In genomic region chr3:181824961-181825360, GRCh38 we compare ENCODE assay signal across 19 cellular contexts.
DNase-seq lines count a peak whose midpoint lies in the region; ATAC-seq, FAIRE-seq and TF ChIP-seq lines count a peak whose summit lies in the region.
"Had no signal": no experiment of that assay in that cellular context is flagged by ENCODE, and none has a peak within 500 bp of the region (broad histone marks: within the 10 kb centered on the region; RNA-seq: fewer than 3 reads in every experiment).

No MANE protein-coding gene starts in this region.

- H2BK120ac ChIP-seq in H1 (replicated peaks; ENCODE audit: low read depth, low read length): peak overlapping the region; percentile 90

- peak overlapping the region; percentile 13; the same call in 1 of the 2 replicates for H2AK5ac ChIP-seq in H1 (ENCODE audit: low read depth, low read length)

- TF ChIP-seq RAD21 in H1 (IDR thresholded peaks at IDR 0.05 in 1 of 2, conservative IDR thresholded peaks at IDR 0.05 in 1 of 2; ENCODE audit: low read depth in 2 of 2, low read length in 2 of 2): no peak

- no peak overlapping the region for H4K8ac ChIP-seq in H1 (ENCODE audit: extremely low read depth, insufficient read depth, low read length)

- WGBS in H1 (ENCODE audit: extremely low coverage in 1 of 2, insufficient coverage in 1 of 2, insufficient read length in 1 of 2, insufficient replicate concordance in 2 of 2, low coverage in 1 of 2, low lambda C conversion rate in 2 of 2, missing lambda C conversion rate in 1 of 2), 2 experiments: 66% methylated on average over 10 of the region's 10 CpGs; no CpG with 5 or more reads in 1 of the 2 experiments
- 81 to 82% methylated on average over 10 of the region's 10 CpGs for WGBS in lower leg skin, 2 donors

- no peak for TF ChIP-seq POLR2A in H1 (IDR thresholded peaks at IDR 0.05; ENCODE audit: control extremely low read depth in 1 of 2, low read depth in 2 of 2, low read length in 2 of 2)
- TF ChIP-seq POLR2A in lower leg skin (IDR thresholded peaks at IDR 0.05): no peak

- ATAC-seq in HG03196 (IDR thresholded peaks at IDR 0.05; ENCODE audit: unreplicated experiment): no peak
- ATAC-seq: HepG2 had no signal

- no peak overlapping the region for H3K4ac ChIP-seq in H1 (replicated peaks; ENCODE audit: insufficient read length, low read depth, low read length)

- H2BK12ac ChIP-seq in H1 (ENCODE audit: low read depth, low read length): peak overlapping the region; percentile 87; the same call in 1 of the 2 replicates

- peak overlapping the region; percentile 3 for H4K91ac ChIP-seq in H1 (replicated peaks; ENCODE audit: insufficient read length, low read length)

- DNase-seq in ELF-1 (ENCODE audit: low read depth, low spot score) (peak; percentile 40), NCI-H2029 (lab: John Stamatoyannopoulos, UW) (peak; percentile 13), H1 (ENCODE audit: low read depth in 1 of 2, low spot score in 2 of 2) (no peak), iPS-NIHi7 (ENCODE audit: extremely low spot score) (peak; percentile 16), Caco-2 (no peak), lower leg skin (ENCODE audit: low spot score in 2 of 2) (no peak)
- DNase-seq in activated CD4-positive, alpha-beta T cell treated with anti-CD3 and anti-CD28 coated beads, Interleukin-2, amount 50 U/mL, for 4 hours: no peak
- DNase-seq: 8988T; AML-193; Calu3; CD4-positive, CD25-positive, alpha-beta regulatory T cell; DMS 273 treated with DMSO at 0.1 percent for 48 hours; DND-41; GM23248 had no signal

- no peaks in the 10 kb centered on the region for H3K23me2 ChIP-seq in H1 (ENCODE audit: low read depth, low read length)

- H2BK15ac ChIP-seq in H1 (ENCODE audit: low read length): no peak overlapping the region

- no peaks in the 10 kb centered on the region for H3K79me2 ChIP-seq in H1 (ENCODE audit: control insufficient read depth in 1 of 2, insufficient read depth in 2 of 2, low read length in 2 of 2)

- no peak for TF ChIP-seq CTCF in H1 (IDR thresholded peaks at IDR 0.05; ENCODE audit: control extremely low read depth in 1 of 3, insufficient read depth in 1 of 3, low read depth in 1 of 3, low read length in 3 of 3)
- TF ChIP-seq CTCF in Caco-2 (IDR thresholded peaks at IDR 0.05; ENCODE audit: insufficient read depth in 1 of 2, low read depth in 1 of 2, low read length in 1 of 2, severe bottlenecking in 1 of 2, unreplicated experiment in 1 of 2): no peak
- no peak for TF ChIP-seq CTCF in lower leg skin (IDR thresholded peaks at IDR 0.05)

- H3K27ac ChIP-seq in H1 (ENCODE audit: low read depth, low read length): no peak overlapping the region
- H3K27ac ChIP-seq: BLaER1, GM23248 had no signal

- intact Hi-C loops in Caco-2 (cut with micrococcal nuclease; ENCODE audit: unreplicated experiment): no loop called here
- intact Hi-C loops in lower leg skin (cut with DNase I; ENCODE audit: low total_unique reads): no loop called here

- no peaks in the 10 kb centered on the region for H3K36me3 Mint-ChIP-seq in Caco-2 (ENCODE audit: insufficient read depth, unreplicated experiment)
- H3K36me3 Mint-ChIP-seq: CD4-positive, CD25-positive, alpha-beta regulatory T cell had no signal

- H3K9me3 ChIP-seq in H1 (ENCODE audit: insufficient read depth in 2 of 2, low read depth in 1 of 2, low read length in 1 of 2) (no peaks in the 10 kb centered on the region), Caco-2 (no peaks in the 10 kb centered on the region)
- H3K9me3 ChIP-seq: BLaER1, HAP-1 had no signal

- peak overlapping the region; percentile 72; the same call in 1 of the 2 replicates for H2BK20ac ChIP-seq in H1 (ENCODE audit: low read length)

- H4K5ac ChIP-seq in H1 (ENCODE audit: insufficient read length, low read depth, low read length): no peak overlapping the region

- peak overlapping the region; percentile 71; the same call in 1 of the 2 replicates for H2BK5ac ChIP-seq in H1 (ENCODE audit: low read depth, low read length)

- H3K14ac ChIP-seq in H1 (ENCODE audit: insufficient read length): no peak overlapping the region

- H3K9me3 Mint-ChIP-seq in Caco-2 (ENCODE audit: unreplicated experiment): peaks cover 18% of the 10 kb centered on the region

- peak overlapping the region; percentile 32; the same call in 1 of the 2 replicates for H3K18ac ChIP-seq in H1 (ENCODE audit: extremely low read depth, low read length)

- H3K56ac ChIP-seq in H1 (replicated peaks; ENCODE audit: insufficient read length, low read depth, low read length): no peak overlapping the region

- peak overlapping the region in 1 of 2 experiments; percentile 24; a peak in 1 of 4 replicates for H3K4me2 ChIP-seq in H1 (ENCODE audit: insufficient read depth in 1 of 2, low read depth in 2 of 2, low read length in 2 of 2)
- H3K4me2 ChIP-seq: BLaER1 had no signal

- H3K4me3 ChIP-seq in H1 (ENCODE audit: extremely low read depth in 1 of 4, insufficient read depth in 2 of 4, low read depth in 3 of 4, low read length in 4 of 4) (no peak overlapping the region), Caco-2 (ENCODE audit: low read depth, low read length) (no peak overlapping the region), lower leg skin (ENCODE audit: low read depth, poor library complexity, severe bottlenecking) (no peak overlapping the region)
- H3K4me3 ChIP-seq: BLaER1, GM23248, HAP-1 had no signal

- H3K36me3 ChIP-seq in H1 (ENCODE audit: control insufficient read depth in 2 of 4, insufficient read depth in 4 of 4, low read length in 3 of 4): no peaks in the 10 kb centered on the region
- H3K36me3 ChIP-seq in Caco-2 (ENCODE audit: control insufficient read depth, insufficient read depth, low read length): no peaks in the 10 kb centered on the region
- H3K36me3 ChIP-seq: BLaER1, HAP-1 had no signal

- H3K9ac ChIP-seq in H1 (replicated peaks in 1 of 4; ENCODE audit: extremely low read depth in 1 of 4, low read depth in 3 of 4, low read length in 3 of 4): no peak overlapping the region
- H3K9ac ChIP-seq: BLaER1, GM23248 had no signal

- H3K79me1 ChIP-seq in H1 (ENCODE audit: low read depth, low read length): no peaks in the 10 kb centered on the region

- CTCF ChIA-PET in H1 (lab: Charles Lee; ENCODE audit: partially characterized antibody): interaction anchor here (0.6 kb wide), 1 partner anchor 44 kb away, joined by 3 read pairs; no protein-coding TSS in a partner anchor
- CTCF ChIA-PET in Caco-2 (lab: Charles Lee): no interaction called here

- BruUV-seq in Caco-2 (replicated peaks; lab: Mats Ljungman, UMichigan): no TSS peak

- H3K4me1 Mint-ChIP-seq in Caco-2 (ENCODE audit: low read depth, unreplicated experiment): peaks cover 9% of the 10 kb centered on the region
- H3K4me1 Mint-ChIP-seq: CD4-positive, CD25-positive, alpha-beta regulatory T cell had no signal

- H3K27me3 Mint-ChIP-seq in Caco-2 (ENCODE audit: insufficient read depth, unreplicated experiment): no peaks in the 10 kb centered on the region

- peaks cover 0 to 3% (median 3%) of the 10 kb centered on the region in 4 experiments; a peak in 3 of 7 replicates for H3K4me1 ChIP-seq in H1 (replicated peaks in 1 of 4; ENCODE audit: control insufficient read depth in 3 of 4, insufficient read depth in 4 of 4, low read length in 3 of 4)
- H3K4me1 ChIP-seq in Caco-2: no peaks in the 10 kb centered on the region
- H3K4me1 ChIP-seq: BLaER1, HAP-1 had no signal

- H4K20me1 ChIP-seq in H1 (replicated peaks in 1 of 2; ENCODE audit: control insufficient read depth in 1 of 2, insufficient read depth in 2 of 2, low read length in 2 of 2): no peaks in the 10 kb centered on the region
- H4K20me1 ChIP-seq: BLaER1 had no signal

- no peak overlapping the region for H3K23ac ChIP-seq in H1 (ENCODE audit: insufficient read length)

- H3K27ac Mint-ChIP-seq in Caco-2 (ENCODE audit: unreplicated experiment): no peak overlapping the region
- H3K27ac Mint-ChIP-seq: CD4-positive, CD25-positive, alpha-beta regulatory T cell had no signal

- no peak for FAIRE-seq in H1 (lab: Jason Lieb, UNC)
- FAIRE-seq: HepG2, HTR-8/SVneo had no signal

- no peaks in the 10 kb centered on the region for H3K27me3 ChIP-seq in H1 (replicated peaks in 1 of 4; ENCODE audit: control insufficient read depth in 3 of 4, extremely low read depth in 1 of 4, insufficient read depth in 3 of 4, low read length in 3 of 4)
- H3K27me3 ChIP-seq in Caco-2 (replicated peaks; ENCODE audit: control insufficient read depth, insufficient read depth, low read length): no peaks in the 10 kb centered on the region
- H3K27me3 ChIP-seq: BLaER1 had no signal

- POLR2A ChIA-PET in H1 (lab: Charles Lee; ENCODE audit: partially characterized antibody): no interaction called here
- POLR2A ChIA-PET in Caco-2 (lab: Charles Lee): no interaction called here

- no peak overlapping the region for H3K4me3 Mint-ChIP-seq in Caco-2 (ENCODE audit: unreplicated experiment)
- H3K4me3 Mint-ChIP-seq: CD4-positive, CD25-positive, alpha-beta regulatory T cell had no signal

- peak overlapping the region; percentile 71 for H2AFZ ChIP-seq in H1 (ENCODE audit: low read length)
- H2AFZ ChIP-seq: GM23248 had no signal

- no peak for TF ChIP-seq EP300 in H1 (IDR thresholded peaks at IDR 0.05; ENCODE audit: borderline replicate concordance in 1 of 2, low read depth in 2 of 2, low read length in 2 of 2)

TF ChIP-seq in H1, 55 proteins besides CTCF, POLR2A, EP300 and RAD21:
- TF ChIP-seq TCF12 (IDR thresholded peaks at IDR 0.05; ENCODE audit: low read depth, low read length) (no peak), CREB1 (IDR thresholded peaks at IDR 0.05) (no peak), CBX8 (IDR thresholded peaks at IDR 0.05; ENCODE audit: borderline replicate concordance, low read depth, low read length) (no peak), BACH1 (IDR thresholded peaks at IDR 0.05; ENCODE audit: low read length) (no peak), TAF7 (optimal IDR thresholded peaks at IDR 0.05; ENCODE audit: borderline replicate concordance, low read depth, low read length) (no peak)

Comparison
In these comparisons a context has a peak if more than half of its experiments do, and no peak if none do; other contexts are left out.
1. DNase-seq: peak in ELF-1 (single experiment), NCI-H2029 (single experiment) and iPS-NIHi7 (single experiment); none in H1 (0 of 2), activated CD4-positive, alpha-beta T cell treated with anti-CD3 and anti-CD28 coated beads, Interleukin-2, amount 50 U/mL, for 4 hours (0 of 2), Caco-2 (0 of 2) and lower leg skin (0 of 2).